10 cellular contexts compared by ENCODE assay signal in the genomic region with DNA sequence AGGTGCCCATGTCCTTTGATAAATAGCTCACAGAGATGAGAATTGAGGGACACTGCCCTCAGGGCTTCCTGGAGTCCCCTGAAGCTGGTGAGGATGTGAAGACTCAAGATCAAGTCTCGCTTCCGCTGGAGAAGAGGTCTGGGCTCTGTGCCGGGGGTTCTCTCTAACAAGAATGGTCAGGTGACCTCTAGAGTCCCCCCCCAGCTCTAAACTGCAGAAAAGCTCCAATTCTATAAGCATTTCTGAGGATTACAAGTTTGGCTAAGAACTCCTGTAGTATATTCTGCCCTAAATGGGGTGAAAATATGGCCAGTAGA. TPM values are rescaled to one million over a fixed set of nuclear protein-coding genes. Genes with fewer than 3 reads are reported as not detected.
DNase-seq lines count a peak whose midpoint lies in the region; ATAC-seq and TF ChIP-seq lines count a peak whose summit lies in the region.
"Had no signal": no experiment of that assay in that cellular context is flagged by ENCODE, and none has a peak within 500 bp of the region (broad histone marks: within the 10 kb centered on the region; RNA-seq: fewer than 3 reads in every experiment).

No MANE protein-coding gene starts in this region.

- peak overlapping the region; percentile 65 for H3K4me2 ChIP-seq in SK-N-SH

- H3K9me3 ChIP-seq in SK-N-SH (0 out of 2 replicates have a peak, but pooled peaks cover 4% of the 10 kb centered on the region), stomach (no peaks in the 10 kb centered on the region)

- peak overlapping the region; percentile 76 to 96 for H3K27ac ChIP-seq in SK-N-SH (ENCODE audit: low read depth in 2 of 2, low read length in 1 of 2)
- peak overlapping the region; percentile 41 for H3K27ac ChIP-seq in layer of hippocampus (ENCODE audit: low read depth, low read length)
- H3K27ac ChIP-seq in stomach: peak overlapping the region; percentile 71 to 92 (median 82)
- H3K27ac ChIP-seq: 22Rv1 had no signal

- no peak for TF ChIP-seq RAD21 in SK-N-SH (IDR thresholded peaks at IDR 0.05; ENCODE audit: low read length)

- ATAC-seq in SK-N-SH treated with all-trans-retinoic acid at 6 μM for 48 hours: no peak

- H3F3A ChIP-seq in SK-N-SH (replicated peaks; ENCODE audit: insufficient read depth): peaks cover 60% of the 10 kb centered on the region

- peak overlapping the region; percentile 93 for H3K27ac Mint-ChIP-seq in activated CD4-positive, alpha-beta memory T cell treated with anti-CD3 and anti-CD28 coated beads for 36 hours

- TF ChIP-seq CTCF in SK-N-SH (IDR thresholded peaks at IDR 0.05) (no peak), stomach (IDR thresholded peaks at IDR 0.05) (no peak)

- H3K27me3 ChIP-seq in SK-N-SH (ENCODE audit: insufficient read depth): no peaks in the 10 kb centered on the region
- no peaks in the 10 kb centered on the region for H3K27me3 ChIP-seq in layer of hippocampus (ENCODE audit: control insufficient read depth, insufficient read depth, low read length)
- H3K27me3 ChIP-seq in stomach: no peaks in the 10 kb centered on the region

- no peaks in the 10 kb centered on the region for H4K20me1 ChIP-seq in SK-N-SH (ENCODE audit: insufficient read depth)

- CTCF ChIA-PET in SK-N-SH (lab: Yijun Ruan, JAX): interaction anchor here (1.3 to 1.5 kb wide), 2 partner anchors 15 to 18 kb away, joined by 3 read pairs; no protein-coding TSS in a partner anchor
- CTCF ChIA-PET in activated CD4-positive, alpha-beta memory T cell treated with anti-CD3 and anti-CD28 coated beads for 36 hours (lab: Charles Lee): interaction anchor here (0.6 to 3.2 kb wide), 10 partner anchors 11 to 266 kb away, joined by 3 to 27 read pairs (median 6); no protein-coding TSS in a partner anchor

- POLR2A ChIA-PET in SK-N-SH (lab: Yijun Ruan, JAX): no interaction called here
- POLR2A ChIA-PET in activated CD4-positive, alpha-beta memory T cell treated with anti-CD3 and anti-CD28 coated beads for 36 hours (lab: Charles Lee): interaction anchor here (0.6 to 5.6 kb wide), 4 partner anchors 11 to 47 kb away, joined by 3 to 111 read pairs (median 41); no protein-coding TSS in a partner anchor

- H3K9me2 ChIP-seq in SK-N-SH: no peaks in the 10 kb centered on the region

- TF ChIP-seq EP300 in SK-N-SH (IDR thresholded peaks at IDR 0.05; ENCODE audit: borderline replicate concordance in 1 of 2, low read depth in 1 of 2, low read length in 1 of 2) (no peak), stomach (IDR thresholded peaks at IDR 0.05) (no peak)

- no peaks in the 10 kb centered on the region for H3K9me3 Mint-ChIP-seq in activated CD4-positive, alpha-beta memory T cell treated with anti-CD3 and anti-CD28 coated beads for 36 hours

- DNase-seq in SK-N-SH (no peak), stomach (no peak), hippocampal formation (lab: John Stamatoyannopoulos, UW) (no peak), NCI-H510A treated with DMSO at 0.1 percent for 48 hours (lab: John Stamatoyannopoulos, UW) (no peak), NOMO-1 treated with DMSO at 0.1 percent for 48 hours (lab: John Stamatoyannopoulos, UW; ENCODE audit: unreplicated experiment) (no peak)
- DNase-seq in activated CD4-positive, alpha-beta memory T cell treated with anti-CD3 and anti-CD28 coated beads for 36 hours: no peak
- DNase-seq: left cardiac atrium had no signal

- peaks cover 93% of the 10 kb centered on the region for H3K79me2 ChIP-seq in SK-N-SH (ENCODE audit: insufficient read depth)

- H3K4me1 ChIP-seq in SK-N-SH (ENCODE audit: control insufficient read depth in 1 of 2, insufficient read depth in 2 of 2, low read depth in 1 of 2, low read length in 1 of 2) (peaks cover 14 to 53% of the 10 kb centered on the region in 2 experiments), stomach (peaks cover 62 to 100% (median 92%) of the 10 kb centered on the region in 4 donors)

- peaks cover 2 to 5% of the 10 kb centered on the region in 2 experiments for H3K36me3 ChIP-seq in SK-N-SH (replicated peaks in 1 of 2; ENCODE audit: control insufficient read depth in 1 of 2, insufficient read depth in 2 of 2, low read length in 1 of 2)
- H3K36me3 ChIP-seq in stomach: no peaks in the 10 kb centered on the region

- H3K27me3 Mint-ChIP-seq in activated CD4-positive, alpha-beta memory T cell treated with anti-CD3 and anti-CD28 coated beads for 36 hours: no peaks in the 10 kb centered on the region

- peak overlapping the region; percentile 73 for H3K4me3 Mint-ChIP-seq in activated CD4-positive, alpha-beta memory T cell treated with anti-CD3 and anti-CD28 coated beads for 36 hours

- H3K4me3 ChIP-seq in SK-N-SH (ENCODE audit: low read depth in 2 of 2, low read length in 1 of 2): no peak overlapping the region
- peak overlapping the region in 1 of 4 donors; percentile 17 for H3K4me3 ChIP-seq in stomach

- H3K4me1 Mint-ChIP-seq in activated CD4-positive, alpha-beta memory T cell treated with anti-CD3 and anti-CD28 coated beads for 36 hours (ENCODE audit: low read depth): peaks cover 84% of the 10 kb centered on the region

- H3K36me3 Mint-ChIP-seq in activated CD4-positive, alpha-beta memory T cell treated with anti-CD3 and anti-CD28 coated beads for 36 hours: peaks cover 44% of the 10 kb centered on the region

- peak overlapping the region; percentile 41; the same call in 1 of the 2 replicates for H3K9ac ChIP-seq in SK-N-SH

- no peak overlapping the region for H2AFZ ChIP-seq in SK-N-SH (ENCODE audit: low read depth)

- intact Hi-C loops in activated CD4-positive, alpha-beta memory T cell treated with anti-CD3 and anti-CD28 coated beads for 36 hours (cut with micrococcal nuclease): loop anchor here (5.0 kb wide), 2 partner anchors 323 to 408 kb away; a partner anchor contains a TSS
- intact Hi-C loops in stomach (cut with DNase I; ENCODE audit: low total_unique reads): no loop called here

- 100% methylated on average over 1 of the region's 3 CpGs for WGBS in SK-N-SH (ENCODE audit: low lambda C conversion rate)
- WGBS in stomach, 5 donors: 73 to 93% (median 86%) methylated on average over 3 of the region's 3 CpGs

- no peak for TF ChIP-seq POLR2A in stomach (IDR thresholded peaks at IDR 0.05)

TF ChIP-seq in SK-N-SH, 30 proteins besides CTCF, POLR2A, EP300 and RAD21:
- TF ChIP-seq, protein P1, sequence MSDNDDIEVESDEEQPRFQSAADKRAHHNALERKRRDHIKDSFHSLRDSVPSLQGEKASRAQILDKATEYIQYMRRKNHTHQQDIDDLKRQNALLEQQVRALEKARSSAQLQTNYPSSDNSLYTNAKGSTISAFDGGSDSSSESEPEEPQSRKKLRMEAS (IDR thresholded peaks at IDR 0.05; ENCODE audit: low read depth): 0 out of 2 replicates have a peak, but pooled peaks have one; percentile 2
- TF ChIP-seq RFX5 (IDR thresholded peaks at IDR 0.05; ENCODE audit: low read length): no peak
- TF ChIP-seq, protein P2, sequence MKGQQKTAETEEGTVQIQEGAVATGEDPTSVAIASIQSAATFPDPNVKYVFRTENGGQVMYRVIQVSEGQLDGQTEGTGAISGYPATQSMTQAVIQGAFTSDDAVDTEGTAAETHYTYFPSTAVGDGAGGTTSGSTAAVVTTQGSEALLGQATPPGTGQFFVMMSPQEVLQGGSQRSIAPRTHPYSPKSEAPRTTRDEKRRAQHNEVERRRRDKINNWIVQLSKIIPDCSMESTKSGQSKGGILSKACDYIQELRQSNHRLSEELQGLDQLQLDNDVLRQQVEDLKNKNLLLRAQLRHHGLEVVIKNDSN (IDR thresholded peaks at IDR 0.05; ENCODE audit: borderline replicate concordance, low read depth): no peak

TF ChIP-seq in SK-N-SH treated with all-trans-retinoic acid at 6 μM for 48 hours, 23 proteins besides CTCF, POLR2A, EP300 and RAD21:
- TF ChIP-seq ISL1 (CRISPR knock-in tag; IDR thresholded peaks at IDR 0.05) (no peak), OSR1 (CRISPR knock-in tag; IDR thresholded peaks at IDR 0.05) (no peak), TCF4 (CRISPR knock-in tag; IDR thresholded peaks at IDR 0.05; ENCODE audit: borderline replicate concordance) (no peak), ZC3H10 (CRISPR knock-in tag; IDR thresholded peaks at IDR 0.05) (no peak), RARB (CRISPR knock-in tag; IDR thresholded peaks at IDR 0.05) (no peak)
- TF ChIP-seq, protein P3, sequence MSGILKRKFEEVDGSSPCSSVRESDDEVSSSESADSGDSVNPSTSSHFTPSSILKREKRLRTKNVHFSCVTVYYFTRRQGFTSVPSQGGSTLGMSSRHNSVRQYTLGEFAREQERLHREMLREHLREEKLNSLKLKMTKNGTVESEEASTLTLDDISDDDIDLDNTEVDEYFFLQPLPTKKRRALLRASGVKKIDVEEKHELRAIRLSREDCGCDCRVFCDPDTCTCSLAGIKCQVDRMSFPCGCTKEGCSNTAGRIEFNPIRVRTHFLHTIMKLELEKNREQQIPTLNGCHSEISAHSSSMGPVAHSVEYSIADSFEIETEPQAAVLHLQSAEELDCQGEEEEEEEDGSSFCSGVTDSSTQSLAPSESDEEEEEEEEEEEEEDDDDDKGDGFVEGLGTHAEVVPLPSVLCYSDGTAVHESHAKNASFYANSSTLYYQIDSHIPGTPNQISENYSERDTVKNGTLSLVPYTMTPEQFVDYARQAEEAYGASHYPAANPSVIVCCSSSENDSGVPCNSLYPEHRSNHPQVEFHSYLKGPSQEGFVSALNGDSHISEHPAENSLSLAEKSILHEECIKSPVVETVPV (CRISPR knock-in tag; IDR thresholded peaks at IDR 0.05): no peak
- TF ChIP-seq, protein P4, sequence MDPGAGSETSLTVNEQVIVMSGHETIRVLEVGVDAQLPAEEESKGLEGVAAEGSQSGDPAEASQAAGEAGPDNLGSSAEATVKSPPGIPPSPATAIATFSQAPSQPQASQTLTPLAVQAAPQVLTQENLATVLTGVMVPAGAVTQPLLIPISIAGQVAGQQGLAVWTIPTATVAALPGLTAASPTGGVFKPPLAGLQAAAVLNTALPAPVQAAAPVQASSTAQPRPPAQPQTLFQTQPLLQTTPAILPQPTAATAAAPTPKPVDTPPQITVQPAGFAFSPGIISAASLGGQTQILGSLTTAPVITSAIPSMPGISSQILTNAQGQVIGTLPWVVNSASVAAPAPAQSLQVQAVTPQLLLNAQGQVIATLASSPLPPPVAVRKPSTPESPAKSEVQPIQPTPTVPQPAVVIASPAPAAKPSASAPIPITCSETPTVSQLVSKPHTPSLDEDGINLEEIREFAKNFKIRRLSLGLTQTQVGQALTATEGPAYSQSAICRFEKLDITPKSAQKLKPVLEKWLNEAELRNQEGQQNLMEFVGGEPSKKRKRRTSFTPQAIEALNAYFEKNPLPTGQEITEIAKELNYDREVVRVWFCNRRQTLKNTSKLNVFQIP (CRISPR knock-in tag; IDR thresholded peaks at IDR 0.05; ENCODE audit: borderline replicate concordance, low read depth): no peak

RNA-seq across cellular contexts. Expression of a gene that starts 32.4 kb away (rescaled TPM):
- polyA plus RNA-seq in SK-N-SH (2012; rRNA removed): 19.3 and 20.3 TPM in 2 replicates
- 18.9 and 20.5 TPM in 2 replicates for polyA plus RNA-seq in SK-N-SH (2012; cell fraction: cytosol; rRNA removed)
- polyA plus RNA-seq in SK-N-SH (2012; cell fraction: nucleus; rRNA removed): 17.1 and 27.5 TPM in 2 replicates
- total RNA-seq in activated CD4-positive, alpha-beta memory T cell treated with anti-CD3 and anti-CD28 coated beads for 36 hours: 100 to 1,000 TPM; 102 to 107 TPM
- 10 to 100 TPM in 4 of 5 donors, 1 to 10 TPM in 1; 9.3 to 86.8 (median 13.4) TPM for total RNA-seq in stomach
- 10 to 100 TPM in 2 of 3 donors, 1 to 10 TPM in 1; 4.0 to 42.8 (median 12.5) TPM for polyA plus RNA-seq in stomach
